ENCODE assay signal across 7 cellular contexts in genomic region chr11:67390947-67391303, GRCh38. TPM values are rescaled to one million over a fixed set of nuclear protein-coding genes. Genes with fewer than 3 reads are reported as not detected.
DNase-seq lines count a peak whose midpoint lies in the region; ATAC-seq, FAIRE-seq and TF ChIP-seq lines count a peak whose summit lies in the region.

No MANE protein-coding gene starts in this region.

- H3K27me3 Mint-ChIP-seq in activated naive CD8-positive, alpha-beta T cell treated with anti-CD3 and anti-CD28 coated beads, Interleukin-2, amount 10 ng/mL, durations not matched to agents 7 days and 5 days: no peaks in the 10 kb centered on the region

- no peaks in the 10 kb centered on the region for H3K9me3 Mint-ChIP-seq in activated naive CD8-positive, alpha-beta T cell treated with anti-CD3 and anti-CD28 coated beads, Interleukin-2, amount 10 ng/mL, durations not matched to agents 7 days and 5 days

- H3K4me1 Mint-ChIP-seq in activated naive CD8-positive, alpha-beta T cell treated with anti-CD3 and anti-CD28 coated beads, Interleukin-2, amount 10 ng/mL, durations not matched to agents 7 days and 5 days: peaks cover 32% of the 10 kb centered on the region

- intact Hi-C loops in kidney (cut with DNase I): no loop called here

- 19% methylated on average over 14 of the region's 15 CpGs for whole genome bisulfite sequencing in HUES64

- H3K27me3 ChIP-seq in HUES64 (ENCODE audit: insufficient read depth, low read length) (no peaks in the 10 kb centered on the region), stomach smooth muscle (ENCODE audit: control insufficient read depth in 1 of 2, insufficient read depth in 2 of 2, low read length in 2 of 2) (no peaks in the 10 kb centered on the region)

- peak overlapping the region; percentile 96 for H3K4me3 Mint-ChIP-seq in activated naive CD8-positive, alpha-beta T cell treated with anti-CD3 and anti-CD28 coated beads, Interleukin-2, amount 10 ng/mL, durations not matched to agents 7 days and 5 days

- no peak for FAIRE-seq in kidney (lab: Jason Lieb, UNC)

- no peak for DNase-seq in activated naive CD8-positive, alpha-beta T cell treated with anti-CD3 and anti-CD28 coated beads, Interleukin-2, amount 10 ng/mL, durations not matched to agents 7 days and 5 days
- no peak for DNase-seq in kidney
- DNase-seq in activated CD4-positive, CD25-positive, alpha-beta regulatory T cell (lab: John Stamatoyannopoulos, UW): no peak

- H3K9me3 ChIP-seq in HUES64 (ENCODE audit: insufficient read depth, low read depth, low read length) (no peaks in the 10 kb centered on the region), kidney (ENCODE audit: control insufficient read depth in 1 of 2, low read length in 2 of 2) (no peaks in the 10 kb centered on the region), stomach smooth muscle (ENCODE audit: control insufficient read depth in 2 of 2, low read length in 2 of 2) (no peaks in the 10 kb centered on the region)

- H3K4me3 ChIP-seq in HUES64 (ENCODE audit: low read length): peak overlapping the region; percentile 69
- H3K4me3 ChIP-seq in kidney (ENCODE audit: low read length in 2 of 2): peak overlapping the region; percentile 75 to 80
- peak overlapping the region; percentile 94 to 98 for H3K4me3 ChIP-seq in stomach smooth muscle (ENCODE audit: low read length in 2 of 2)

- no peak for ATAC-seq in activated naive CD8-positive, alpha-beta T cell treated with anti-CD3 and anti-CD28 coated beads, Interleukin-2, amount 10 ng/mL, durations not matched to agents 7 days and 5 days (ENCODE audit: low read depth)
- ATAC-seq in HG03378 (IDR thresholded peaks at IDR 0.05; ENCODE audit: unreplicated experiment) (no peak), HG02870 (IDR thresholded peaks at IDR 0.05; ENCODE audit: unreplicated experiment) (no peak)

- H3K9ac ChIP-seq in HUES64 (ENCODE audit: low read depth, low read length) (peak overlapping the region; percentile 85; the same call in 1 of the 2 replicates), kidney (ENCODE audit: low read length in 2 of 2) (peak overlapping the region; percentile 21 to 86), stomach smooth muscle (ENCODE audit: low read length in 2 of 2) (peak overlapping the region; percentile 88 to 90)

- POLR2A ChIA-PET in activated naive CD8-positive, alpha-beta T cell treated with anti-CD3 and anti-CD28 coated beads, Interleukin-2, amount 10 ng/mL, durations not matched to agents 7 days and 5 days (lab: Charles Lee): interaction anchor here (0.6 to 5.8 kb wide), 22 partner anchors 9 to 222 kb away, joined by 3 to 91 read pairs (median 5); partner anchors contain the start of genes AIP, ANKRD13D, CDK2AP2 and POLD4

- H3K27ac Mint-ChIP-seq in activated naive CD8-positive, alpha-beta T cell treated with anti-CD3 and anti-CD28 coated beads, Interleukin-2, amount 10 ng/mL, durations not matched to agents 7 days and 5 days: peak overlapping the region; percentile 75

- no peak for TF ChIP-seq CTCF in kidney (IDR thresholded peaks at IDR 0.05; ENCODE audit: borderline replicate concordance, extremely low read depth, insufficient read depth)

- peaks cover 5% of the 10 kb centered on the region for H3K36me3 Mint-ChIP-seq in activated naive CD8-positive, alpha-beta T cell treated with anti-CD3 and anti-CD28 coated beads, Interleukin-2, amount 10 ng/mL, durations not matched to agents 7 days and 5 days

- H3K36me3 ChIP-seq in HUES64 (ENCODE audit: insufficient read depth, low read length) (0 out of 2 replicates have a peak, but pooled peaks cover 7% of the 10 kb centered on the region), kidney (ENCODE audit: control insufficient read depth in 1 of 2, insufficient read depth in 2 of 2, low read length in 2 of 2) (no peaks in the 10 kb centered on the region), stomach smooth muscle (ENCODE audit: control insufficient read depth in 2 of 2, insufficient read depth in 2 of 2, low read length in 2 of 2) (no peaks in the 10 kb centered on the region)

- H3K4me1 ChIP-seq in HUES64 (ENCODE audit: insufficient read depth, low read length) (peaks cover 8% of the 10 kb centered on the region), kidney (ENCODE audit: control insufficient read depth in 1 of 2, insufficient read depth in 1 of 2, low read depth in 1 of 2, low read length in 2 of 2) (peaks cover 4 to 10% of the 10 kb centered on the region in 2 donors), stomach smooth muscle (ENCODE audit: control insufficient read depth, insufficient read depth, low read length) (peaks cover 16% of the 10 kb centered on the region)

- H3K27ac ChIP-seq in HUES64 (ENCODE audit: low read depth, low read length) (no peak overlapping the region; the same call in 1 of the 2 replicates), kidney (ENCODE audit: low read depth in 2 of 2, low read length in 2 of 2) (peak overlapping the region; percentile 64 to 78), stomach smooth muscle (ENCODE audit: low read length) (peak overlapping the region; percentile 71)

RNA-seq across cellular contexts. Expression of gene RAD9A, which starts 0.9 kb away (rescaled TPM):
- polyA plus RNA-seq in HUES64 (2013, experiment 1 of 2): 14.5 TPM
- 17.0 TPM for polyA plus RNA-seq in HUES64 (2013, experiment 2 of 2)
- total RNA-seq in activated naive CD8-positive, alpha-beta T cell treated with anti-CD3 and anti-CD28 coated beads, Interleukin-2, amount 10 ng/mL, durations not matched to agents 7 days and 5 days: 10 to 100 TPM; 65.3 to 67.1 TPM
- 17.8 TPM for total RNA-seq in kidney
- 16.4 TPM for polyA plus RNA-seq in kidney (ENCODE audit: insufficient read depth, low read depth, low replicate concordance)

RNA-seq across cellular contexts. Expression of gene PPP1CA, which starts 10.7 kb away (rescaled TPM):
- polyA plus RNA-seq in HUES64 (2013, experiment 1 of 2): 198 TPM
- polyA plus RNA-seq in HUES64 (2013, experiment 2 of 2): 197 TPM
- total RNA-seq in activated naive CD8-positive, alpha-beta T cell treated with anti-CD3 and anti-CD28 coated beads, Interleukin-2, amount 10 ng/mL, durations not matched to agents 7 days and 5 days: 100 to 1,000 TPM; 290 to 311 TPM
- total RNA-seq in kidney: 155 TPM
- polyA plus RNA-seq in kidney (ENCODE audit: insufficient read depth, low read depth, low replicate concordance): 210 TPM

RNA-seq across cellular contexts. Expression of gene TBC1D10C, which starts 13.0 kb away (rescaled TPM):
- 0.90 TPM for polyA plus RNA-seq in HUES64 (2013, experiment 1 of 2)
- polyA plus RNA-seq in HUES64 (2013, experiment 2 of 2): 1.6 TPM
- 100 to 1,000 TPM; 359 to 367 TPM for total RNA-seq in activated naive CD8-positive, alpha-beta T cell treated with anti-CD3 and anti-CD28 coated beads, Interleukin-2, amount 10 ng/mL, durations not matched to agents 7 days and 5 days
- 13.9 TPM for total RNA-seq in kidney
- 1.7 TPM for polyA plus RNA-seq in kidney (ENCODE audit: insufficient read depth, low read depth, low replicate concordance)

RNA-seq across cellular contexts. Expression of gene CLCF1, which starts 17.5 kb away (rescaled TPM):
- polyA plus RNA-seq in HUES64 (2013, experiment 1 of 2): 1.6 TPM
- polyA plus RNA-seq in HUES64 (2013, experiment 2 of 2): 1.7 TPM
- 1 to 10 TPM; 4.3 to 4.7 TPM for total RNA-seq in activated naive CD8-positive, alpha-beta T cell treated with anti-CD3 and anti-CD28 coated beads, Interleukin-2, amount 10 ng/mL, durations not matched to agents 7 days and 5 days
- 15.8 TPM for total RNA-seq in kidney
- 5.7 TPM for polyA plus RNA-seq in kidney (ENCODE audit: insufficient read depth, low read depth, low replicate concordance)

RNA-seq across cellular contexts. Expression of gene CARNS1, which starts 24.6 kb away (rescaled TPM):
- polyA plus RNA-seq in HUES64 (2013, experiment 1 of 2): 0.25 TPM
- 0.19 TPM for polyA plus RNA-seq in HUES64 (2013, experiment 2 of 2)
- total RNA-seq in activated naive CD8-positive, alpha-beta T cell treated with anti-CD3 and anti-CD28 coated beads, Interleukin-2, amount 10 ng/mL, durations not matched to agents 7 days and 5 days: 1 to 10 TPM; 5.5 to 5.6 TPM
- total RNA-seq in kidney: 1.7 TPM
- 0.80 TPM for polyA plus RNA-seq in kidney (ENCODE audit: insufficient read depth, low read depth, low replicate concordance)

Comparison
In these comparisons a context has a peak if more than half of its experiments do, and no peak if none do; other contexts are left out.
1. RNA of gene TBC1D10C, which starts 13.0 kb away (total RNA-seq): 359 to 367 TPM in activated naive CD8-positive, alpha-beta T cell treated with anti-CD3 and anti-CD28 coated beads, Interleukin-2, amount 10 ng/mL, durations not matched to agents 7 days and 5 days; 13.9 TPM in kidney (single experiment); every median in the first group is over 10 times any median in the second.
2. Peak in every context shown above with its lines, with median percentiles within 50 percentile points of each other: H3K4me3 ChIP-seq and H3K9ac ChIP-seq.